In the genomic region with DNA sequence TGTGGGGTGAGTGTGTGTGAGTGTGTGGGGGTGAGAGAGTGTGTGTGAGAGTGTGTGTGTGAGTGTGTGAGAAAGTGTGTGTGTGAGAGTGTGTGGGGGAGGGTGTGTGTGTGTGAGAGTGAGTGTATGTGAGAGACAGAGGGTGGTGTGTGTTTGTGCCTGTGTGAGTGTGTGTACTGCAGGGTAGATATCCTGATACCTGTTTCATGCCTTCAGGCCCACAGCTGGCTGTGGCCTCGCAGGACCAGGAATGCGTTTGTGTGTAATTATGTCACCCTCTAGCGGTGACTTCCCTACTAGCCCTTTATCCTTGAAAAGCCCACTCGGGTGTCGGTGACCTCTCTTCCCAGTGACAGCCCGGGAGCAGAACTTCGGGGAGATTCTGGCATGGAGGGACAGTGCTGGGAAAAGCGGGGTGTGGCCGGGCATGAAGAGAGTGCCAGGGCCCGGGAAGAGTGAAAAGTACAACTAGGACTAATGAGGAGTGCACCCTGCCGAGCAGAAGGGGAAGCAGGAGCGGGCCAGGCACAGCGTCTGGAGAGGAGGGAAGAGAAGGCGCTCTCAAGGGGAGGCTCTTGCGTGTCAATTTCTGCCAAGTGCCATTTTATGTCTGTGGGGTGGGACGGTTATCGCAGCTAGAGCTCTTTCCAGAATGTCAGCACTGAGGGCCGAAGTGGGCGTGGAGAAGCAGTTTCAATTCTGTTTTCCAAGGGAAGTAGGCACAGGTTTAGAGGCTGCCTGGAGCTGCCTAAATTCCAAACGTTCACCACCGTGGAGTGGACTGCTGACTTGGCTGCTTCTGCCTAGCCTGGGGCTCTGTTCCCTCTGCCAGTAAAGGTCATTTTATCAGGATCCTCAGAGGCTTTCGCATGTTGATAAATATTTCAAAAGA, we compare ENCODE assay signal across 8 cellular contexts. TPM values are rescaled to one million over a fixed set of nuclear protein-coding genes. Genes with fewer than 3 reads are reported as not detected.
A peak's percentile ranks its signal among the peaks of the same experiment; 100 is the strongest.
DNase-seq lines count a peak whose midpoint lies in the region; ATAC-seq and TF ChIP-seq lines count a peak whose summit lies in the region.

No MANE protein-coding gene starts in this region.

- peak; percentile 37 for ATAC-seq in GM21447 (IDR thresholded peaks at IDR 0.05; ENCODE audit: unreplicated experiment)
- no peak for ATAC-seq in GM21528 (IDR thresholded peaks at IDR 0.05; ENCODE audit: low FRiP score, unreplicated experiment)

- no peak overlapping the region for H3K14ac ChIP-seq in neuronal stem cell (ENCODE audit: low read length)

- H3K4ac ChIP-seq in neuronal stem cell (ENCODE audit: low read length), result no peak overlapping the region

- H2AK5ac ChIP-seq in neuronal stem cell (ENCODE audit: low read depth, low read length), result no peak overlapping the region

- H3K4me3 ChIP-seq in Caco-2 (ENCODE audit: low read depth, low read length), result peak overlapping the region; percentile 33
- peak overlapping the region; percentile 57 for H3K4me3 ChIP-seq in SJCRH30
- no peak overlapping the region for H3K4me3 ChIP-seq in neuronal stem cell (ENCODE audit: low read length in 2 of 2)

- peak overlapping the region; percentile 85 for H3K18ac ChIP-seq in neuronal stem cell (ENCODE audit: low read length)

- H3K27me3 ChIP-seq in Caco-2 (replicated peaks; ENCODE audit: control insufficient read depth, insufficient read depth, low read length) (no peaks in the 10 kb centered on the region), SJCRH30 (no peaks in the 10 kb centered on the region), neuronal stem cell (ENCODE audit: control insufficient read depth in 3 of 3, insufficient read depth in 3 of 3, low read depth in 1 of 3, low read length in 3 of 3) (peaks cover 0 to 87% (median 0%) of the 10 kb centered on the region in 3 experiments)

- no peaks in the 10 kb centered on the region for H3K36me3 Mint-ChIP-seq in Caco-2 (ENCODE audit: insufficient read depth, unreplicated experiment)
- no peaks in the 10 kb centered on the region for H3K36me3 Mint-ChIP-seq in activated naive CD8-positive, alpha-beta T cell treated with anti-CD3 and anti-CD28 coated beads for 36 hours
- no peaks in the 10 kb centered on the region for H3K36me3 Mint-ChIP-seq in glutamatergic neuron (ENCODE audit: unreplicated experiment)

- no peak overlapping the region for H4K91ac ChIP-seq in neuronal stem cell (ENCODE audit: low read depth, low read length, poor library complexity)

- no CpG with 5 or more reads among the region's 22 CpGs for WGBS in neuronal stem cell (ENCODE audit: extremely low coverage in 2 of 2, insufficient read length in 2 of 2, insufficient replicate concordance in 1 of 2), 2 donors

- H3K9me3 ChIP-seq in Caco-2 (no peaks in the 10 kb centered on the region), SJCRH30 (replicated peaks) (no peaks in the 10 kb centered on the region), neuronal stem cell (replicated peaks in 1 of 2; ENCODE audit: control insufficient read depth in 2 of 2, insufficient read depth in 1 of 2, low read depth in 1 of 2, low read length in 2 of 2) (no peaks in the 10 kb centered on the region)

- intact Hi-C loops in Caco-2 (cut with micrococcal nuclease; ENCODE audit: unreplicated experiment), result loop anchor here (1.0 kb wide), 4 partner anchors 10 to 487 kb away; a partner anchor contains a TSS

- H3K4me1 ChIP-seq in Caco-2 (peaks cover 9% of the 10 kb centered on the region), SJCRH30 (peaks cover 38% of the 10 kb centered on the region), neuronal stem cell (ENCODE audit: control insufficient read depth in 2 of 2, insufficient read depth in 1 of 2, low read depth in 1 of 2, low read length in 2 of 2) (peaks cover 8 to 14% of the 10 kb centered on the region in 2 donors)

- H2BK5ac ChIP-seq in neuronal stem cell (ENCODE audit: low read length), result no peak overlapping the region

- H3K27ac Mint-ChIP-seq in Caco-2 (ENCODE audit: unreplicated experiment) (peak overlapping the region; percentile 85), glutamatergic neuron (ENCODE audit: unreplicated experiment) (peak overlapping the region; percentile 69)
- H3K27ac Mint-ChIP-seq in activated naive CD8-positive, alpha-beta T cell treated with anti-CD3 and anti-CD28 coated beads for 36 hours, result peak overlapping the region; percentile 25

- no peak overlapping the region for H4K8ac ChIP-seq in neuronal stem cell (ENCODE audit: low read depth, low read length)

- CTCF ChIA-PET in Caco-2 (lab: Charles Lee), result interaction anchor here (0.5 to 2.4 kb wide), 19 partner anchors 11 to 1216 kb away, joined by 3 to 16 read pairs (median 5); a partner anchor contains a TSS

- DNase-seq in Caco-2 (peak; percentile 89), SJCRH30 (peak; percentile 84 to 95), glutamatergic neuron (peak; percentile 58), neuronal stem cell (ENCODE audit: low spot score) (peak; percentile 62)
- DNase-seq in activated naive CD8-positive, alpha-beta T cell treated with anti-CD3 and anti-CD28 coated beads for 36 hours, result peak; percentile 41

- peak overlapping the region; percentile 68 for H3K23ac ChIP-seq in neuronal stem cell (ENCODE audit: low read depth, low read length, poor library complexity)

- POLR2A ChIA-PET in Caco-2 (lab: Charles Lee), result interaction anchor here (1.9 kb wide), 1 partner anchor 10 kb away, joined by 6 read pairs; a partner anchor contains a TSS

- H3K36me3 ChIP-seq in Caco-2 (ENCODE audit: control insufficient read depth, insufficient read depth, low read length), result no peaks in the 10 kb centered on the region
- no peaks in the 10 kb centered on the region for H3K36me3 ChIP-seq in SJCRH30
- peaks cover 0 to 3% of the 10 kb centered on the region in 2 donors for H3K36me3 ChIP-seq in neuronal stem cell (replicated peaks in 1 of 2; ENCODE audit: control insufficient read depth in 2 of 2, insufficient read depth in 2 of 2, low read length in 2 of 2)

- no peak overlapping the region for H2BK12ac ChIP-seq in neuronal stem cell (ENCODE audit: low read length)

- H3K27me3 Mint-ChIP-seq in Caco-2 (ENCODE audit: insufficient read depth, unreplicated experiment) (no peaks in the 10 kb centered on the region), glutamatergic neuron (ENCODE audit: unreplicated experiment) (peaks cover 1% of the 10 kb centered on the region)
- no peaks in the 10 kb centered on the region for H3K27me3 Mint-ChIP-seq in activated naive CD8-positive, alpha-beta T cell treated with anti-CD3 and anti-CD28 coated beads for 36 hours

- H3K4me3 Mint-ChIP-seq in Caco-2 (ENCODE audit: unreplicated experiment) (peak overlapping the region; percentile 74), glutamatergic neuron (ENCODE audit: unreplicated experiment) (peak overlapping the region; percentile 90)
- H3K4me3 Mint-ChIP-seq in activated naive CD8-positive, alpha-beta T cell treated with anti-CD3 and anti-CD28 coated beads for 36 hours, result peak overlapping the region; percentile 69

- BruUV-seq in Caco-2 (replicated peaks; lab: Mats Ljungman, UMichigan), result TSS peak; percentile 98

- peak overlapping the region; percentile 76 for H3K27ac ChIP-seq in SJCRH30
- H3K27ac ChIP-seq in neuronal stem cell (replicated peaks; ENCODE audit: low read length), result no peak overlapping the region

- H3K79me1 ChIP-seq in neuronal stem cell (ENCODE audit: low read depth, low read length), result peaks cover 4% of the 10 kb centered on the region

- H2AFZ ChIP-seq in neuronal stem cell (ENCODE audit: low read length), result peak overlapping the region; percentile 62

- no peak overlapping the region for H2BK120ac ChIP-seq in neuronal stem cell (ENCODE audit: low read depth, low read length)

- H3K9me3 Mint-ChIP-seq in Caco-2 (ENCODE audit: unreplicated experiment), result no peaks in the 10 kb centered on the region
- no peaks in the 10 kb centered on the region for H3K9me3 Mint-ChIP-seq in activated naive CD8-positive, alpha-beta T cell treated with anti-CD3 and anti-CD28 coated beads for 36 hours
- peaks cover 2% of the 10 kb centered on the region for H3K9me3 Mint-ChIP-seq in glutamatergic neuron (ENCODE audit: unreplicated experiment)

- peaks cover 11% of the 10 kb centered on the region for H3K4me1 Mint-ChIP-seq in Caco-2 (ENCODE audit: low read depth, unreplicated experiment)
- peaks cover 39% of the 10 kb centered on the region for H3K4me1 Mint-ChIP-seq in activated naive CD8-positive, alpha-beta T cell treated with anti-CD3 and anti-CD28 coated beads for 36 hours
- H3K4me1 Mint-ChIP-seq in glutamatergic neuron (ENCODE audit: low read depth, unreplicated experiment), result peaks cover 17% of the 10 kb centered on the region

- TF ChIP-seq CTCF in Caco-2 (IDR thresholded peaks at IDR 0.05; ENCODE audit: insufficient read depth in 1 of 2, low read depth in 1 of 2, low read length in 1 of 2, severe bottlenecking in 1 of 2, unreplicated experiment in 1 of 2) (peak; percentile 90 to 93), LNCAP (IDR thresholded peaks at IDR 0.05) (peak; percentile 84), glutamatergic neuron (IDR thresholded peaks at IDR 0.05; ENCODE audit: partially characterized antibody, unreplicated experiment) (peak; percentile 68)

- H3K4me2 ChIP-seq in neuronal stem cell (ENCODE audit: insufficient read depth, low read length, poor library complexity, severe bottlenecking), result peak overlapping the region; percentile 34

- peak overlapping the region; percentile 22 for H3K9ac ChIP-seq in neuronal stem cell (ENCODE audit: low read depth, low read length, poor library complexity)

- no peak overlapping the region for H2BK15ac ChIP-seq in neuronal stem cell (ENCODE audit: low read length)

RNA-seq across cellular contexts. Expression of a gene that starts 11.0 kb away (rescaled TPM):
- total RNA-seq in Caco-2 (2022), result 23.6 and 25.5 TPM in 2 replicates
- 15.0 and 16.3 TPM in 2 replicates for total RNA-seq in SJCRH30 (2014; rRNA removed; shearing (Covaris generic))
- total RNA-seq in activated naive CD8-positive, alpha-beta T cell treated with anti-CD3 and anti-CD28 coated beads for 36 hours, result 10 to 100 TPM; 18.4 to 18.8 TPM
- total RNA-seq in glutamatergic neuron (ENCODE audit: unreplicated experiment), result 28.8 TPM
- 34.2 TPM for polyA plus RNA-seq in neuronal stem cell (2013, experiment 1 of 2)
- 33.4 TPM for polyA plus RNA-seq in neuronal stem cell (2013, experiment 2 of 2)

RNA-seq across cellular contexts. Expression of a gene that starts 23.7 kb away (rescaled TPM):
- total RNA-seq in Caco-2 (2022), result 6.9 and 8.5 TPM in 2 replicates
- 50.2 and 51.8 TPM in 2 replicates for total RNA-seq in SJCRH30 (2014; rRNA removed; shearing (Covaris generic))
- total RNA-seq in activated naive CD8-positive, alpha-beta T cell treated with anti-CD3 and anti-CD28 coated beads for 36 hours, result under 1 TPM; 0.08 to 0.19 TPM
- total RNA-seq in glutamatergic neuron (ENCODE audit: unreplicated experiment), result 16.3 TPM
- 74.9 TPM for polyA plus RNA-seq in neuronal stem cell (2013, experiment 1 of 2)
- polyA plus RNA-seq in neuronal stem cell (2013, experiment 2 of 2), result 74.2 TPM

Comparison
In these comparisons a context has a peak if more than half of its experiments do, and no peak if none do; other contexts are left out.
1. H3K4me3 ChIP-seq: peak in Caco-2 (single experiment) and SJCRH30 (single experiment); none in neuronal stem cell (0 of 2).
2. H3K27ac Mint-ChIP-seq: peak in every context shown above with its lines; median percentile 85 in Caco-2; 69 in glutamatergic neuron; 25 in activated naive CD8-positive, alpha-beta T cell treated with anti-CD3 and anti-CD28 coated beads for 36 hours.
3. Peak in every context shown above with its lines, with median percentiles within 50 percentile points of each other: DNase-seq, H3K4me3 Mint-ChIP-seq and CTCF ChIP-seq.